ENCODE assay signal across 6 cellular contexts in the genomic region with DNA sequence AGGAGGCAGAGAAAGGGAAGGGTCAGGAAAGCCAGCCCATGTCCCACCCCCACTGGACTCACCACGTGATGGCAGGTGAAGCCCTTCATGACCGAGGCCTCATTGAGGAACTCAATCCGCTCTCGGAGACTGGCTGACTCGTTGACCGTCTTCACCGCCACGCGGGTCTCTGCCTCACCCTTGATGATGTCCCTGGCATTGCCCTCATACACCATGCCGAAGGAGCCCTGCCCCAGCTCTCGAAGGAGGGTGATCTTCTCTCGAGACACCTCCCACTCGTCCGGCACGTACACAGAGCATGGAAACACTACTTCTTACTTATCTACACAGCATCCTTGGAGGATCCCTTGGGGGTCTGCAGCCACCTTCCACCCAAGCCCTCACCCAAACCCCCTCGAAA.
"Had no signal": no experiment of that assay in that cellular context is flagged by ENCODE, and none has a peak within 500 bp of the region (broad histone marks: within the 10 kb centered on the region; RNA-seq: fewer than 3 reads in every experiment).

No MANE protein-coding gene starts in this region.

- FAIRE-seq: H1, H54, HTR-8/SVneo had no signal

- DNase-seq: H9, HCEC 1CT had no signal

- H3K4me2 ChIP-seq: GM23338 had no signal

- H2AFZ ChIP-seq: GM23338 had no signal

- ATAC-seq: GM23338 had no signal

- H3K4me3 ChIP-seq: GM23338 had no signal
